Comparison of ENCODE assay signal across 8 cellular contexts in the genomic region with DNA sequence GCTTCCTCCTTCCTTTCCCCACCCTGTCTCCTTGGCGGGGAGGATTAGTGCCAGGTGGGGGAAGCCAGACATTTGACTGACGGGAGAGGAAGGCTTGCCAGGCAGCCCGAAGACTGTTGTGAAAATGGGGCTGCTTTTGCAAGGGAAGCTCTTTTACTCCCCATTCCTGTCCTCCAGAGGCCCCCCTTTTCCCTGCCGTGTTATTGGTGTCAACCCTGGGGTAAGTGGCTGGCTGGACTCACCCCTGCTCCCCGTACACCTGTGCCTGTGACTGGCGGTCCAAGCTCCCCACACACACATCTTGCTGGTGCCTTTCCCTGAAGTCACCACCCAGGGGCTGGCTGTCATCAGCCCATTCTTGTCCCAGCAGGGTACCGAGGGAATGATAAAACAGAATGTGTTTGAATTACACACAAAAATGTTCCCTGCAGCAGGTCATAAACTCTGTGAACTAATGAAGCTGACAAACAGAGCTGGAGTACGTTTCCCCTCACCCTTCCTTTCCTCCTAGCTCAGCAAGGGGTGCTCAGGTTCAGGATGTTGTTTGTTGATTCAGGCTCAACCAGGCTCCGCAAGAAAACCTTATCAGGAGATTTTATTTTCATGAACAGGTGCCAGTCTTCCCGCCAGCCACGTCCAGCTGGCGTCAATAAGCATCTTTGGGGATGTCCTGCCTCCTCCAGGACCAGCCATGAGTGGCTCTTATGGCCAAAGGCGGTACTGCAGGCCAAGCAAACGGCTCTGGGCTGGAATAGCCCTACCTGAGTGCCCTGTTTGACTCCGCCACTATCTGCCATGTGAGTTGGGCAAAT. TPM values are rescaled to one million over a fixed set of nuclear protein-coding genes. Genes with fewer than 3 reads are reported as not detected.
A peak's percentile ranks its signal among the peaks of the same experiment; 100 is the strongest.
DNase-seq lines count a peak whose midpoint lies in the region; ATAC-seq and TF ChIP-seq lines count a peak whose summit lies in the region.
"Had no signal": no experiment of that assay in that cellular context is flagged by ENCODE, and none has a peak within 500 bp of the region (broad histone marks: within the 10 kb centered on the region; RNA-seq: fewer than 3 reads in every experiment).

No MANE protein-coding gene starts in this region.

- H3K27me3 Mint-ChIP-seq in stimulated activated memory B cell treated with anti-CD40 and anti-IgM and Interleukin-4, amounts not matched to agents 10 μg/mL and 1 μg/mL and 100 μg/mL, for 72 hours, result no peaks in the 10 kb centered on the region
- H3K27me3 Mint-ChIP-seq: central memory CD8-positive, alpha-beta T cell had no signal

- peaks cover 37% of the 10 kb centered on the region for H3K4me1 Mint-ChIP-seq in stimulated activated memory B cell treated with anti-CD40 and anti-IgM and Interleukin-4, amounts not matched to agents 10 μg/mL and 1 μg/mL and 100 μg/mL, for 72 hours

- no peaks in the 10 kb centered on the region for H3K27me3 ChIP-seq in dorsolateral prefrontal cortex

- TF ChIP-seq CTCF in dorsolateral prefrontal cortex (IDR thresholded peaks at IDR 0.05 in 54 of 56, conservative IDR thresholded peaks at IDR 0.05 in 2 of 56; ENCODE audit: low read depth in 1 of 56, partially characterized antibody in 56 of 56), result peak; percentile 27 to 86 (median 65)

- no peak for ATAC-seq in stimulated activated memory B cell treated with anti-CD40 and anti-IgM and Interleukin-4, amounts not matched to agents 10 μg/mL and 1 μg/mL and 100 μg/mL, for 72 hours

- peak overlapping the region in 4 of 59 donors; percentile 11 to 73 (median 46) for H3K27ac ChIP-seq in dorsolateral prefrontal cortex
- H3K27ac ChIP-seq: BLaER1 had no signal

- intact Hi-C loops in dorsolateral prefrontal cortex (cut with DNase I), result no loop called here

- peak; percentile 63 for DNase-seq in NCI-H1436 (lab: John Stamatoyannopoulos, UW)
- no peak for DNase-seq in NCI-H1436 treated with DMSO at 0.1 percent for 48 hours (lab: John Stamatoyannopoulos, UW)
- peak; percentile 51 for DNase-seq in NCI-H345 treated with DMSO at 0.1 percent for 48 hours (lab: John Stamatoyannopoulos, UW; ENCODE audit: unreplicated experiment)
- DNase-seq in dorsolateral prefrontal cortex, result peak in 3 of 10 donors; percentile 16 to 83 (median 39)
- DNase-seq in midbrain (lab: John Stamatoyannopoulos, UW), result no peak

- H3K36me3 Mint-ChIP-seq in stimulated activated memory B cell treated with anti-CD40 and anti-IgM and Interleukin-4, amounts not matched to agents 10 μg/mL and 1 μg/mL and 100 μg/mL, for 72 hours, result no peaks in the 10 kb centered on the region

- peak overlapping the region; percentile 37 for H3K27ac Mint-ChIP-seq in stimulated activated memory B cell treated with anti-CD40 and anti-IgM and Interleukin-4, amounts not matched to agents 10 μg/mL and 1 μg/mL and 100 μg/mL, for 72 hours

- H3K9me3 Mint-ChIP-seq in stimulated activated memory B cell treated with anti-CD40 and anti-IgM and Interleukin-4, amounts not matched to agents 10 μg/mL and 1 μg/mL and 100 μg/mL, for 72 hours, result no peaks in the 10 kb centered on the region
- H3K9me3 Mint-ChIP-seq: central memory CD8-positive, alpha-beta T cell had no signal

- H3K4me3 ChIP-seq in dorsolateral prefrontal cortex, result peak overlapping the region in 1 of 59 donors; percentile 1
- H3K4me3 ChIP-seq: BLaER1 had no signal

- no peak overlapping the region for H3K4me3 Mint-ChIP-seq in stimulated activated memory B cell treated with anti-CD40 and anti-IgM and Interleukin-4, amounts not matched to agents 10 μg/mL and 1 μg/mL and 100 μg/mL, for 72 hours
- H3K4me3 Mint-ChIP-seq: central memory CD8-positive, alpha-beta T cell had no signal

RNA-seq across cellular contexts. Expression of gene ARMC7, which starts 4.3 kb away (rescaled TPM):
- total RNA-seq in dorsolateral prefrontal cortex, result 10 to 100 TPM in 86 of 120 experiments, 1 to 10 TPM in 34; 7.0 to 16.8 (median 11.3) TPM

RNA-seq across cellular contexts. Expression of gene SLC16A5, which starts 17.7 kb away (rescaled TPM):
- 1 to 10 TPM in 55 of 120 experiments, under 1 TPM in 57, not detected in 8; 0.33 to 3.1 (median 0.98) TPM for total RNA-seq in dorsolateral prefrontal cortex

RNA-seq across cellular contexts. Expression of gene NT5C, which starts 26.1 kb away (rescaled TPM):
- total RNA-seq in dorsolateral prefrontal cortex, result 10 to 100 TPM in 118 of 120 experiments, 1 to 10 TPM in 2; 7.5 to 35.9 (median 18.9) TPM

RNA-seq across cellular contexts. Expression of gene JPT1, which starts 48.8 kb away (rescaled TPM):
- 10 to 100 TPM; 20.4 to 90.4 (median 55.3) TPM for total RNA-seq in dorsolateral prefrontal cortex

RNA-seq across cellular contexts. Expression of gene KCTD2, which starts 58.5 kb away (rescaled TPM):
- total RNA-seq in dorsolateral prefrontal cortex, result 100 to 1,000 TPM in 7 of 120 experiments, 10 to 100 TPM in 113; 52.5 to 122 (median 79.8) TPM

Comparison
In these comparisons a context has a peak if more than half of its experiments do, and no peak if none do; other contexts are left out.
1. DNase-seq: peak in NCI-H1436 (single experiment) and NCI-H345 treated with DMSO at 0.1 percent for 48 hours (single experiment); none in NCI-H1436 treated with DMSO at 0.1 percent for 48 hours (single experiment) and midbrain (single experiment).